5 cellular contexts compared by ENCODE assay signal in genomic region chr3:117799314-117799713, GRCh38.
"Had no signal": no experiment of that assay in that cellular context is flagged by ENCODE, and none has a peak within 500 bp of the region (broad histone marks: within the 10 kb centered on the region; RNA-seq: fewer than 3 reads in every experiment).

No MANE protein-coding gene starts in this region.

- H3K27ac Mint-ChIP-seq: GM23338 had no signal

- H3K4me3 ChIP-seq: GM23338, K562 had no signal

- ATAC-seq: GM23338, K562 had no signal

- DNase-seq: H9, HCEC 1CT, IMR-90 had no signal

- H3K9me3 Mint-ChIP-seq: GM23338, H9 had no signal

- H3K4me3 Mint-ChIP-seq: GM23338, H9 had no signal
